In genomic region chr2:10569460-10569859, GRCh38 we compare ENCODE assay signal across 1 cellular context.
TF ChIP-seq lines count a peak whose summit lies in the region.

No MANE protein-coding gene starts in this region.

TF ChIP-seq in IMR-90, 13 proteins besides CTCF, POLR2A, EP300 and RAD21 (continued from another document):
- TF ChIP-seq USF2 (IDR thresholded peaks at IDR 0.05; ENCODE audit: low read depth, low read length) (no peak), MXI1 (IDR thresholded peaks at IDR 0.05; ENCODE audit: borderline replicate concordance, low read depth, low read length) (no peak), RCOR1 (IDR thresholded peaks at IDR 0.05; ENCODE audit: insufficient replicate concordance, low read length) (no peak), NFE2L2 (IDR thresholded peaks at IDR 0.05; ENCODE audit: low read depth, low read length) (no peak), SMC3 (IDR thresholded peaks at IDR 0.05; ENCODE audit: low read depth, low read length) (no peak), CEBPB (IDR thresholded peaks at IDR 0.05; ENCODE audit: low read depth, low read length) (no peak), CHD1 (IDR thresholded peaks at IDR 0.05; ENCODE audit: low read depth, low read length) (no peak), ELK1 (IDR thresholded peaks at IDR 0.05; ENCODE audit: borderline replicate concordance, low read depth, low read length) (no peak), MAZ (IDR thresholded peaks at IDR 0.05; ENCODE audit: borderline replicate concordance, low read depth, low read length) (no peak)
